Comparison of ENCODE assay signal across 8 cellular contexts in the genomic region with DNA sequence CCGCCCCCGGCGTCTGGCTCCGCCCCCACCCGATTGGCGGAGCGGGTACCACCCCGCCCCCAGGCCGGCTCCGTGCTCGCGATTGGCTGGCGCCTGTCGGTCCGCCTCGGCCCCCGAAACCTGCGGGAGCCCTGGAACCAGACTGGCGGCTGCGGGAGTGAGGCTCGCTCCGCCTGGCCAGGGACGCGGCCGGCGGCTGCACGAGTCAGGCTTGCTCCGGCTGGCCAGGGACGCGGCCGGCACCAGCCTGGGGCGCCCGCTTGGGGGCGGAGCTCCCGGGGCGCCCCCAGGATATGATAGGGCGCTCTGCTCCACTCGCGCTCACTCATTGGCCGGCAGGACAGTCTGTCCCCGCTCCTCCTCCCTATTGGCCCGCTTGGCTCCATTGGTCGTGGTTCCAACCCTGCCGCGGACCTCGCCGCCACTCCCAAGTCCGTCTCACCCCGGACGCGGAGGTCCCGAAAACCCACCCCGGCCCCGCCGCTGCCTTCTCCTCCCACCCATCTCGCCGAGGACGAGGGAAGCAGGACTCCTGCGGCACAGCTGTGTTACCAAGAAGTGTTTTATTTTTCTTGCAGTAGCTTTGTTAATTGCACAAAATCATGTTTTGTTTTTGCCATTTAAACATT. TPM values are rescaled to one million over a fixed set of nuclear protein-coding genes. Genes with fewer than 3 reads are reported as not detected.
DNase-seq lines count a peak whose midpoint lies in the region; ATAC-seq and TF ChIP-seq lines count a peak whose summit lies in the region.

No MANE protein-coding gene starts in this region.

- H3K27me3 ChIP-seq in esophagus squamous epithelium = no peaks in the 10 kb centered on the region

- H3K9me3 Mint-ChIP-seq in activated T-cell treated with anti-CD3 and anti-CD28 coated beads, Interleukin-2, amount 50 U/mL, for 72 hours = no peaks in the 10 kb centered on the region

- ATAC-seq in GM21737 (IDR thresholded peaks at IDR 0.05; ENCODE audit: unreplicated experiment) = peak; percentile 86
- peak; percentile 94 to 95 for ATAC-seq in activated T-cell treated with anti-CD3 and anti-CD28 coated beads, Interleukin-2, amount 50 U/mL, for 72 hours (replicated peaks in 1 of 2)

- TF ChIP-seq CTCF in esophagus squamous epithelium (IDR thresholded peaks at IDR 0.05) = peak in 5 of 6 experiments; percentile 30 to 56 (median 37)

- peak; percentile 83 for DNase-seq in DMS153 treated with DMSO at 0.1 percent for 48 hours (lab: John Stamatoyannopoulos, UW; ENCODE audit: unreplicated experiment)
- peak; percentile 89 for DNase-seq in KBM-7
- peak; percentile 92 to 94 for DNase-seq in activated T-cell treated with anti-CD3 and anti-CD28 coated beads, Interleukin-2, amount 50 U/mL, for 72 hours
- peak; percentile 43 for DNase-seq in esophagus squamous epithelium (lab: John Stamatoyannopoulos, UW)
- peak; percentile 94 for DNase-seq in myocyte (ENCODE audit: low read depth)
- DNase-seq in stimulated activated CD8-positive, alpha-beta memory T cell treated with anti-CD3 and anti-CD28 coated beads, Interleukin-7, amount 100 ng/mL, for 24 hours (ENCODE audit: low read depth) = peak; percentile 71

- 0% methylated on average over 8 to 11 of the region's 59 CpGs for WGBS in esophagus squamous epithelium, 2 donors

- no peaks in the 10 kb centered on the region for H3K9me3 ChIP-seq in esophagus squamous epithelium

- H3K27ac ChIP-seq in esophagus squamous epithelium = peak overlapping the region; percentile 92 to 94 (median 93)

- in situ Hi-C loops in KBM-7 (cut with MboI; ENCODE audit: low pct_unique_long_range_greater_than_20kb, low sequenced_read_pairs) = no loop called here

- no peak overlapping the region for H3K27ac Mint-ChIP-seq in activated T-cell treated with anti-CD3 and anti-CD28 coated beads, Interleukin-2, amount 50 U/mL, for 72 hours

- peaks cover 0 to 57% (median 13%) of the 10 kb centered on the region in 3 donors for H3K36me3 ChIP-seq in esophagus squamous epithelium

- intact Hi-C loops in esophagus squamous epithelium (cut with DNase I) = no loop called here

- H3K27me3 Mint-ChIP-seq in activated T-cell treated with anti-CD3 and anti-CD28 coated beads, Interleukin-2, amount 50 U/mL, for 72 hours (ENCODE audit: low read depth) = no peaks in the 10 kb centered on the region

- peaks cover 20 to 34% (median 23%) of the 10 kb centered on the region in 3 donors for H3K4me1 ChIP-seq in esophagus squamous epithelium

- peak overlapping the region; percentile 84 to 86 for H3K4me3 Mint-ChIP-seq in activated T-cell treated with anti-CD3 and anti-CD28 coated beads, Interleukin-2, amount 50 U/mL, for 72 hours

- TF ChIP-seq POLR2A in esophagus squamous epithelium (IDR thresholded peaks at IDR 0.05) = peak in 1 of 4 donors; percentile 35

- H3K36me3 Mint-ChIP-seq in activated T-cell treated with anti-CD3 and anti-CD28 coated beads, Interleukin-2, amount 50 U/mL, for 72 hours (ENCODE audit: insufficient read depth in 2 of 2) = peaks cover 1 to 8% of the 10 kb centered on the region in 2 donors

- peak overlapping the region; percentile 61 to 96 (median 78) for H3K4me3 ChIP-seq in esophagus squamous epithelium

- peaks cover 13% of the 10 kb centered on the region for H3K4me1 Mint-ChIP-seq in activated T-cell treated with anti-CD3 and anti-CD28 coated beads, Interleukin-2, amount 50 U/mL, for 72 hours (ENCODE audit: low read depth)

TF ChIP-seq in PFSK-1, 5 proteins besides CTCF, POLR2A, EP300 and RAD21:
- no peak for TF ChIP-seq FOXP2 (optimal IDR thresholded peaks at IDR 0.05; ENCODE audit: borderline replicate concordance, extremely low read depth, extremely low read length, insufficient read depth)
- TF ChIP-seq, protein P1, sequence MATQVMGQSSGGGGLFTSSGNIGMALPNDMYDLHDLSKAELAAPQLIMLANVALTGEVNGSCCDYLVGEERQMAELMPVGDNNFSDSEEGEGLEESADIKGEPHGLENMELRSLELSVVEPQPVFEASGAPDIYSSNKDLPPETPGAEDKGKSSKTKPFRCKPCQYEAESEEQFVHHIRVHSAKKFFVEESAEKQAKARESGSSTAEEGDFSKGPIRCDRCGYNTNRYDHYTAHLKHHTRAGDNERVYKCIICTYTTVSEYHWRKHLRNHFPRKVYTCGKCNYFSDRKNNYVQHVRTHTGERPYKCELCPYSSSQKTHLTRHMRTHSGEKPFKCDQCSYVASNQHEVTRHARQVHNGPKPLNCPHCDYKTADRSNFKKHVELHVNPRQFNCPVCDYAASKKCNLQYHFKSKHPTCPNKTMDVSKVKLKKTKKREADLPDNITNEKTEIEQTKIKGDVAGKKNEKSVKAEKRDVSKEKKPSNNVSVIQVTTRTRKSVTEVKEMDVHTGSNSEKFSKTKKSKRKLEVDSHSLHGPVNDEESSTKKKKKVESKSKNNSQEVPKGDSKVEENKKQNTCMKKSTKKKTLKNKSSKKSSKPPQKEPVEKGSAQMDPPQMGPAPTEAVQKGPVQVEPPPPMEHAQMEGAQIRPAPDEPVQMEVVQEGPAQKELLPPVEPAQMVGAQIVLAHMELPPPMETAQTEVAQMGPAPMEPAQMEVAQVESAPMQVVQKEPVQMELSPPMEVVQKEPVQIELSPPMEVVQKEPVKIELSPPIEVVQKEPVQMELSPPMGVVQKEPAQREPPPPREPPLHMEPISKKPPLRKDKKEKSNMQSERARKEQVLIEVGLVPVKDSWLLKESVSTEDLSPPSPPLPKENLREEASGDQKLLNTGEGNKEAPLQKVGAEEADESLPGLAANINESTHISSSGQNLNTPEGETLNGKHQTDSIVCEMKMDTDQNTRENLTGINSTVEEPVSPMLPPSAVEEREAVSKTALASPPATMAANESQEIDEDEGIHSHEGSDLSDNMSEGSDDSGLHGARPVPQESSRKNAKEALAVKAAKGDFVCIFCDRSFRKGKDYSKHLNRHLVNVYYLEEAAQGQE (IDR thresholded peaks at IDR 0.05; ENCODE audit: insufficient read depth in 1 of 2, low read depth in 2 of 2, low read length in 2 of 2) = no peak
- TF ChIP-seq SIN3A (IDR thresholded peaks at IDR 0.05; ENCODE audit: borderline replicate concordance, insufficient read depth, low read length) = 0 out of 2 replicates have a peak, but pooled peaks have one; percentile 41
- no peak for TF ChIP-seq TAF1 (IDR thresholded peaks at IDR 0.05; ENCODE audit: borderline replicate concordance, insufficient read depth, low read length)
- 0 out of 2 replicates have a peak, but pooled peaks have one; percentile 27 for TF ChIP-seq POLR2AphosphoS5 (IDR thresholded peaks at IDR 0.05; ENCODE audit: low read depth, low read length)

RNA-seq across cellular contexts. Expression of a gene that starts 0.3 kb away (rescaled TPM):
- 54.6 TPM for polyA plus RNA-seq in PFSK-1 (2012; ENCODE audit: insufficient read length, low read depth)
- 1 to 10 TPM; 3.7 to 7.4 TPM for total RNA-seq in activated T-cell treated with anti-CD3 and anti-CD28 coated beads, Interleukin-2, amount 50 U/mL, for 72 hours
- total RNA-seq in esophagus squamous epithelium (10 to 100 TPM; 16.4 to 35.8 (median 31.6) TPM), myocyte (21.1 and 46.6 TPM in 2 replicates)
- 32.4 TPM for polyA plus RNA-seq in myocyte (2012)

RNA-seq across cellular contexts. Expression of a gene that starts 7.6 kb away (rescaled TPM):
- 0.74 TPM for polyA plus RNA-seq in PFSK-1 (2012; ENCODE audit: insufficient read length, low read depth)
- total RNA-seq in activated T-cell treated with anti-CD3 and anti-CD28 coated beads, Interleukin-2, amount 50 U/mL, for 72 hours = not detected
- total RNA-seq in esophagus squamous epithelium (10 to 100 TPM in 1 of 4 donors, 1 to 10 TPM in 2, not detected in 1; 4.8 to 10.2 (median 5.2) TPM), myocyte (not detected in 2 replicates)
- polyA plus RNA-seq in myocyte (2012) = 0.14 TPM

RNA-seq across cellular contexts. Expression of a gene that starts 14.6 kb away (rescaled TPM):
- polyA plus RNA-seq in PFSK-1 (2012; ENCODE audit: insufficient read length, low read depth) = 0.56 TPM
- not detected for total RNA-seq in activated T-cell treated with anti-CD3 and anti-CD28 coated beads, Interleukin-2, amount 50 U/mL, for 72 hours
- total RNA-seq in esophagus squamous epithelium = not detected
- total RNA-seq in myocyte = not detected in 2 replicates
- polyA plus RNA-seq in myocyte (2012) = not detected

RNA-seq across cellular contexts. Expression of a gene that starts 35.8 kb away (rescaled TPM):
- 8.4 TPM for polyA plus RNA-seq in PFSK-1 (2012; ENCODE audit: insufficient read length, low read depth)
- 10 to 100 TPM; 14.1 TPM for total RNA-seq in activated T-cell treated with anti-CD3 and anti-CD28 coated beads, Interleukin-2, amount 50 U/mL, for 72 hours
- total RNA-seq in esophagus squamous epithelium (1 to 10 TPM; 4.5 to 9.7 (median 8.4) TPM), myocyte (10.9 and 16.1 TPM in 2 replicates)
- 9.7 TPM for polyA plus RNA-seq in myocyte (2012)

RNA-seq across cellular contexts. Expression of a gene that starts 44.3 kb away (rescaled TPM):
- polyA plus RNA-seq in PFSK-1 (2012; ENCODE audit: insufficient read length, low read depth) = 36.6 TPM
- total RNA-seq in activated T-cell treated with anti-CD3 and anti-CD28 coated beads, Interleukin-2, amount 50 U/mL, for 72 hours = 10 to 100 TPM; 54.9 to 63.6 TPM
- total RNA-seq in esophagus squamous epithelium = 10 to 100 TPM; 31.9 to 47.9 (median 45.8) TPM
- total RNA-seq in myocyte = 39.7 and 56.3 TPM in 2 replicates
- 41.8 TPM for polyA plus RNA-seq in myocyte (2012)

Comparison
In these comparisons a context has a peak if more than half of its experiments do, and no peak if none do; other contexts are left out.
1. Peak in every context shown above with its lines: DNase-seq, ATAC-seq, H3K4me3 ChIP-seq and H3K27ac ChIP-seq.
2. DNase-seq: peak in every context shown above with its lines; median percentile 94 in myocyte; 93 in activated T-cell treated with anti-CD3 and anti-CD28 coated beads, Interleukin-2, amount 50 U/mL, for 72 hours; 89 in KBM-7; 83 in DMS153 treated with DMSO at 0.1 percent for 48 hours; 71 in stimulated activated CD8-positive, alpha-beta memory T cell treated with anti-CD3 and anti-CD28 coated beads, Interleukin-7, amount 100 ng/mL, for 24 hours; 43 in esophagus squamous epithelium.